ENCODE assay signal across 1 cellular context in the genomic region with DNA sequence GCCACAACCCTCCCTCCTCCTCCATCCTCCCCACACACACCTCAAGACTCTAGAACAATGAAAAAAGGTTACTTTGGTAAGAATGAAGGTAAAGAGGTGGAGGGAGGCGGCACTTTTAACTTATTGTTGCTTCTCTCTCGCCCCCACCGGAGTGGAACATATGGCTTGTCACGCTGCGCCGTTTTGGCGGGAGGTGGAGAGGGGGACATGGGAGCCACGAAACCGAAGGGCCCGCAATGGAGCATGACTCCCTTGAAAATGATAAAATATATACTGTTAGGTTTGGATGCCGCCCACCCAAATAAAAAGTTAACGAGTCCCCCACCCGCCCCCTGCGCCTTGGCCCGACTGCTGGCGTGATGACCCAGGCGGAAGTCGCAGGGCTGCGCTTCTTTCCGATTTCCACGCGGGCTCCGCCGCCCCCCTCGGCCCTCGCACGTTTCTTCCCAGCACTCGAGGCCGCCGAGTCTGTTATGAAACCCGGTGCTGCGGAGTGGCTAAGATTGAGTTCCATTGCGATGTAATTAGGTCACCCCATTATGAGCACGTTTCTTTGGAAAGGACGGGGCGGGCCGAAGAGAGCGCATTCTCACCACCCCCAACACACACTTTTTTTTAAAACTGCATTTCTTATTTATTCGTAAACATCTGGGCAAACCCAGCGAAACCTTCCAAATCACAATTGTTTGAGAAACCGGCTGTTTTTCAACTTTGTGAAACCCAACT.
TF ChIP-seq lines count a peak whose summit lies in the region.

No MANE protein-coding gene starts in this region.

TF ChIP-seq in HepG2, 621 proteins besides CTCF, POLR2A, EP300 and RAD21 (continued from another document and continues in another):
- TF ChIP-seq ZSCAN12 (CRISPR knock-in tag; IDR thresholded peaks at IDR 0.05): peak; percentile 57; the same call in 1 of the 2 replicates
- no peak for TF ChIP-seq NBN (conservative IDR thresholded peaks at IDR 0.05)
- TF ChIP-seq FOXK1 (CRISPR knock-in tag; IDR thresholded peaks at IDR 0.05; ENCODE audit: borderline replicate concordance, low read depth): peak; percentile 14; the same call in 1 of the 2 replicates
- no peak; the same call in 1 of the 2 replicates for TF ChIP-seq TFAP4 (IDR thresholded peaks at IDR 0.05; ENCODE audit: borderline replicate concordance, low read depth)
- no peak for TF ChIP-seq FUBP1 (CRISPR knock-in tag; IDR thresholded peaks at IDR 0.05; ENCODE audit: borderline replicate concordance)
- TF ChIP-seq HINFP (CRISPR knock-in tag; IDR thresholded peaks at IDR 0.05; ENCODE audit: low read depth): no peak
- TF ChIP-seq TCF7L2 (IDR thresholded peaks at IDR 0.05; ENCODE audit: low read depth, low read length): no peak
- TF ChIP-seq ZNF350 (CRISPR knock-in tag; IDR thresholded peaks at IDR 0.05; ENCODE audit: borderline replicate concordance, low read depth): 0 out of 2 replicates have a peak, but pooled peaks have one; percentile 32
- no peak for TF ChIP-seq ERF (CRISPR knock-in tag; IDR thresholded peaks at IDR 0.05)
- TF ChIP-seq ZFX (CRISPR knock-in tag; IDR thresholded peaks at IDR 0.05; ENCODE audit: low read depth): peak; percentile 71
- no peak for TF ChIP-seq ZNF615 (CRISPR knock-in tag; IDR thresholded peaks at IDR 0.05; ENCODE audit: borderline replicate concordance)
- TF ChIP-seq PCBP1 (IDR thresholded peaks at IDR 0.05; ENCODE audit: borderline replicate concordance, low read depth, low read length): no peak
- TF ChIP-seq NFIB (CRISPR knock-in tag; IDR thresholded peaks at IDR 0.05; ENCODE audit: borderline replicate concordance): no peak
- peak; percentile 44 for TF ChIP-seq GMEB1 (CRISPR knock-in tag; IDR thresholded peaks at IDR 0.05; ENCODE audit: borderline replicate concordance)
- TF ChIP-seq, protein P1, sequence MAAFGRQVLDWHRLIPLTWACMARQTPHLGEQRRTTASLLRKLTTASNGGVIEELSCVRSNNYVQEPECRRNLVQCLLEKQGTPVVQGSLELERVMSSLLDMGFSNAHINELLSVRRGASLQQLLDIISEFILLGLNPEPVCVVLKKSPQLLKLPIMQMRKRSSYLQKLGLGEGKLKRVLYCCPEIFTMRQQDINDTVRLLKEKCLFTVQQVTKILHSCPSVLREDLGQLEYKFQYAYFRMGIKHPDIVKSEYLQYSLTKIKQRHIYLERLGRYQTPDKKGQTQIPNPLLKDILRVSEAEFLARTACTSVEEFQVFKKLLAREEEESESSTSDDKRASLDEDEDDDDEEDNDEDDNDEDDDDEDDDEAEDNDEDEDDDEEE (CRISPR knock-in tag; IDR thresholded peaks at IDR 0.05): 0 out of 2 replicates have a peak, but pooled peaks have one; percentile 23
- TF ChIP-seq ZBTB37 (CRISPR knock-in tag; IDR thresholded peaks at IDR 0.05): no peak
- TF ChIP-seq ZNF841 (CRISPR knock-in tag; IDR thresholded peaks at IDR 0.05; ENCODE audit: borderline replicate concordance): no peak
- 0 out of 2 replicates have a peak, but pooled peaks have one; percentile 54 for TF ChIP-seq ZNF138 (CRISPR knock-in tag; IDR thresholded peaks at IDR 0.05; ENCODE audit: low read depth)
- no peak for TF ChIP-seq ELF4 (CRISPR knock-in tag; IDR thresholded peaks at IDR 0.05; ENCODE audit: borderline replicate concordance)
- no peak; the same call in 1 of the 2 replicates for TF ChIP-seq ZNF275 (CRISPR knock-in tag; IDR thresholded peaks at IDR 0.05; ENCODE audit: borderline replicate concordance)
- TF ChIP-seq FOSL1 (CRISPR knock-in tag; IDR thresholded peaks at IDR 0.05; ENCODE audit: borderline replicate concordance): no peak
- TF ChIP-seq ZNF878 (CRISPR knock-in tag; IDR thresholded peaks at IDR 0.05): no peak; the same call in 1 of the 2 replicates
- TF ChIP-seq, protein P2, sequence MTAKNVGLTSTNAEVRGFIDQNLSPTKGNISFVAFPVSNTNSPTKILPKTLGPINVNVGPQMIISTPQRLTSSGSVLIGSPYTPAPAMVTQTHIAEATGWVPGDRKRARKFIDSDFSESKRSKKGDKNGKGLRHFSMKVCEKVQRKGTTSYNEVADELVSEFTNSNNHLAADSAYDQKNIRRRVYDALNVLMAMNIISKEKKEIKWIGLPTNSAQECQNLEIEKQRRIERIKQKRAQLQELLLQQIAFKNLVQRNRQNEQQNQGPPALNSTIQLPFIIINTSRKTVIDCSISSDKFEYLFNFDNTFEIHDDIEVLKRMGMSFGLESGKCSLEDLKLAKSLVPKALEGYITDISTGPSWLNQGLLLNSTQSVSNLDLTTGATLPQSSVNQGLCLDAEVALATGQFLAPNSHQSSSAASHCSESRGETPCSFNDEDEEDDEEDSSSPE (CRISPR knock-in tag; IDR thresholded peaks at IDR 0.05): peak; percentile 67
- no peak for TF ChIP-seq ETS1 (CRISPR knock-in tag; IDR thresholded peaks at IDR 0.05)
- TF ChIP-seq HOXA9 (CRISPR knock-in tag; IDR thresholded peaks at IDR 0.05; ENCODE audit: borderline replicate concordance): no peak
- TF ChIP-seq, protein P3, sequence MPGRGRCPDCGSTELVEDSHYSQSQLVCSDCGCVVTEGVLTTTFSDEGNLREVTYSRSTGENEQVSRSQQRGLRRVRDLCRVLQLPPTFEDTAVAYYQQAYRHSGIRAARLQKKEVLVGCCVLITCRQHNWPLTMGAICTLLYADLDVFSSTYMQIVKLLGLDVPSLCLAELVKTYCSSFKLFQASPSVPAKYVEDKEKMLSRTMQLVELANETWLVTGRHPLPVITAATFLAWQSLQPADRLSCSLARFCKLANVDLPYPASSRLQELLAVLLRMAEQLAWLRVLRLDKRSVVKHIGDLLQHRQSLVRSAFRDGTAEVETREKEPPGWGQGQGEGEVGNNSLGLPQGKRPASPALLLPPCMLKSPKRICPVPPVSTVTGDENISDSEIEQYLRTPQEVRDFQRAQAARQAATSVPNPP (CRISPR knock-in tag; IDR thresholded peaks at IDR 0.05): no peak
- TF ChIP-seq, protein P4, sequence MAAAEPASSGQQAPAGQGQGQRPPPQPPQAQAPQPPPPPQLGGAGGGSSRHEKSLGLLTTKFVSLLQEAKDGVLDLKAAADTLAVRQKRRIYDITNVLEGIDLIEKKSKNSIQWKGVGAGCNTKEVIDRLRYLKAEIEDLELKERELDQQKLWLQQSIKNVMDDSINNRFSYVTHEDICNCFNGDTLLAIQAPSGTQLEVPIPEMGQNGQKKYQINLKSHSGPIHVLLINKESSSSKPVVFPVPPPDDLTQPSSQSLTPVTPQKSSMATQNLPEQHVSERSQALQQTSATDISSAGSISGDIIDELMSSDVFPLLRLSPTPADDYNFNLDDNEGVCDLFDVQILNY (CRISPR knock-in tag; conservative IDR thresholded peaks at IDR 0.05): no peak
- TF ChIP-seq NAIF1 (CRISPR knock-in tag; IDR thresholded peaks at IDR 0.05; ENCODE audit: borderline replicate concordance): no peak
- TF ChIP-seq ZC3H13 (CRISPR knock-in tag; IDR thresholded peaks at IDR 0.05): peak; percentile 94
- TF ChIP-seq, protein P5, sequence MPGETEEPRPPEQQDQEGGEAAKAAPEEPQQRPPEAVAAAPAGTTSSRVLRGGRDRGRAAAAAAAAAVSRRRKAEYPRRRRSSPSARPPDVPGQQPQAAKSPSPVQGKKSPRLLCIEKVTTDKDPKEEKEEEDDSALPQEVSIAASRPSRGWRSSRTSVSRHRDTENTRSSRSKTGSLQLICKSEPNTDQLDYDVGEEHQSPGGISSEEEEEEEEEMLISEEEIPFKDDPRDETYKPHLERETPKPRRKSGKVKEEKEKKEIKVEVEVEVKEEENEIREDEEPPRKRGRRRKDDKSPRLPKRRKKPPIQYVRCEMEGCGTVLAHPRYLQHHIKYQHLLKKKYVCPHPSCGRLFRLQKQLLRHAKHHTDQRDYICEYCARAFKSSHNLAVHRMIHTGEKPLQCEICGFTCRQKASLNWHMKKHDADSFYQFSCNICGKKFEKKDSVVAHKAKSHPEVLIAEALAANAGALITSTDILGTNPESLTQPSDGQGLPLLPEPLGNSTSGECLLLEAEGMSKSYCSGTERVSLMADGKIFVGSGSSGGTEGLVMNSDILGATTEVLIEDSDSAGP (CRISPR knock-in tag; IDR thresholded peaks at IDR 0.05; ENCODE audit: borderline replicate concordance): peak; percentile 63; the same call in 1 of the 2 replicates
- peak; percentile 7 for TF ChIP-seq RBM39 (IDR thresholded peaks at IDR 0.05; ENCODE audit: low read depth, low read length, poor library complexity, severe bottlenecking)
- TF ChIP-seq ZNF883 (CRISPR knock-in tag; IDR thresholded peaks at IDR 0.05; ENCODE audit: not compliant biosample characterization): no peak
- TF ChIP-seq, protein P6, sequence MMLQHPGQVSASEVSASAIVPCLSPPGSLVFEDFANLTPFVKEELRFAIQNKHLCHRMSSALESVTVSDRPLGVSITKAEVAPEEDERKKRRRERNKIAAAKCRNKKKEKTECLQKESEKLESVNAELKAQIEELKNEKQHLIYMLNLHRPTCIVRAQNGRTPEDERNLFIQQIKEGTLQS (CRISPR knock-in tag; IDR thresholded peaks at IDR 0.05): no peak
- no peak for TF ChIP-seq ZNF24 (IDR thresholded peaks at IDR 0.05)
- 0 out of 2 replicates have a peak, but pooled peaks have one; percentile 74 for TF ChIP-seq KLF9 (CRISPR knock-in tag; IDR thresholded peaks at IDR 0.05; ENCODE audit: low read depth)
- TF ChIP-seq ZNF691 (CRISPR knock-in tag; IDR thresholded peaks at IDR 0.05; ENCODE audit: borderline replicate concordance, low read depth): no peak
- peak; percentile 48; the same call in 1 of the 2 replicates for TF ChIP-seq TBX2 (CRISPR knock-in tag; IDR thresholded peaks at IDR 0.05; ENCODE audit: borderline replicate concordance)
